Comparison of ENCODE assay signal across 20 cellular contexts in genomic region chr12:120741476-120742206, GRCh38.
"Had no signal": no experiment of that assay in that cellular context is flagged by ENCODE, and none has a peak within 500 bp of the region (broad histone marks: within the 10 kb centered on the region; RNA-seq: fewer than 3 reads in every experiment).

No MANE protein-coding gene starts in this region.

- H3K27ac ChIP-seq: sigmoid colon, tibial artery had no signal

- H3K9me3 Mint-ChIP-seq: activated B cell treated with CpG ODN at 0.5 μM for 24 hours; activated CD4-positive, alpha-beta memory T cell treated with anti-CD3 and anti-CD28 coated beads for 36 hours; activated naive CD4-positive, alpha-beta T cell treated with anti-CD3 and anti-CD28 coated beads for 36 hours; activated naive CD8-positive, alpha-beta T cell treated with anti-CD3 and anti-CD28 coated beads, Interleukin-2, amount 10 ng/mL, durations not matched to agents 7 days and 5 days; activated T-cell treated with anti-CD3 and anti-CD28 coated beads, Interleukin-2, amount 50 U/mL, for 72 hours; memory B cell; nephron; stimulated activated naive CD8-positive, alpha-beta T cell treated with anti-CD3 and anti-CD28 coated beads, Interleukin-15, Interleukin-2, amounts not matched to agents 100 ng/mL and 50 ng/mL, for 24 hours had no signal

- ATAC-seq: activated T-cell treated with anti-CD3 and anti-CD28 coated beads, Interleukin-2, amount 50 U/mL, for 72 hours; T-helper 17 cell had no signal

- H3K4me1 Mint-ChIP-seq: activated B cell treated with CpG ODN at 0.5 μM for 24 hours; activated naive CD8-positive, alpha-beta T cell treated with anti-CD3 and anti-CD28 coated beads, Interleukin-2, amount 10 ng/mL, durations not matched to agents 7 days and 5 days; memory B cell; T-helper 17 cell had no signal

- H3K4me3 ChIP-seq: sigmoid colon, tibial artery had no signal

- H3K27me3 Mint-ChIP-seq: activated B cell treated with CpG ODN at 0.5 μM for 24 hours; activated CD4-positive, alpha-beta memory T cell treated with anti-CD3 and anti-CD28 coated beads for 36 hours; activated naive CD8-positive, alpha-beta T cell treated with anti-CD3 and anti-CD28 coated beads, Interleukin-2, amount 10 ng/mL, durations not matched to agents 7 days and 5 days; stimulated activated naive CD8-positive, alpha-beta T cell treated with anti-CD3 and anti-CD28 coated beads, Interleukin-15, Interleukin-2, amounts not matched to agents 100 ng/mL and 50 ng/mL, for 24 hours; T-helper 17 cell had no signal

- DNase-seq: activated B cell treated with CpG ODN at 0.5 μM for 24 hours; activated CD4-positive, alpha-beta memory T cell treated with anti-CD3 and anti-CD28 coated beads for 36 hours; activated CD4-positive, alpha-beta T cell treated with anti-CD3 and anti-CD28 coated beads for 4 hours; activated effector memory CD4-positive, alpha-beta T cell treated with Interleukin-2 at 50 U/mL for 16 hours; activated naive CD4-positive, alpha-beta T cell treated with anti-CD3 and anti-CD28 coated beads for 36 hours; activated naive CD8-positive, alpha-beta T cell treated with anti-CD3 and anti-CD28 coated beads, Interleukin-2, amount 10 ng/mL, durations not matched to agents 7 days and 5 days; activated T-cell treated with anti-CD3 and anti-CD28 coated beads, Interleukin-2, amount 50 U/mL, for 72 hours; amniotic stem cell; cerebellar nuclear complex; cortex of kidney; sigmoid colon; stimulated activated CD4-positive, alpha-beta T cell treated with anti-CD3 and anti-CD28 coated beads, Interleukin-12 subunit alpha, Interleukin-12 subunit beta, amount 100 ng/mL, for 4 hours; substantia nigra; T-helper 17 cell; tibial artery had no signal

- FAIRE-seq: bronchial epithelial cell, endometrium had no signal

- H3K27me3 ChIP-seq: sigmoid colon, tibial artery had no signal

- H3K4me3 Mint-ChIP-seq: activated B cell treated with CpG ODN at 0.5 μM for 24 hours; activated CD4-positive, alpha-beta memory T cell treated with anti-CD3 and anti-CD28 coated beads for 36 hours; activated naive CD4-positive, alpha-beta T cell treated with anti-CD3 and anti-CD28 coated beads for 36 hours; activated naive CD8-positive, alpha-beta T cell treated with anti-CD3 and anti-CD28 coated beads, Interleukin-2, amount 10 ng/mL, durations not matched to agents 7 days and 5 days; activated T-cell treated with anti-CD3 and anti-CD28 coated beads, Interleukin-2, amount 50 U/mL, for 72 hours; memory B cell; nephron; stimulated activated naive CD8-positive, alpha-beta T cell treated with anti-CD3 and anti-CD28 coated beads, Interleukin-15, Interleukin-2, amounts not matched to agents 100 ng/mL and 50 ng/mL, for 24 hours; T-helper 17 cell had no signal

- H3K4me1 ChIP-seq: sigmoid colon, tibial artery had no signal

- H3K9me3 ChIP-seq: sigmoid colon, tibial artery had no signal

- H3K27ac Mint-ChIP-seq: activated B cell treated with CpG ODN at 0.5 μM for 24 hours; activated CD4-positive, alpha-beta memory T cell treated with anti-CD3 and anti-CD28 coated beads for 36 hours; activated naive CD4-positive, alpha-beta T cell treated with anti-CD3 and anti-CD28 coated beads for 36 hours; activated naive CD8-positive, alpha-beta T cell treated with anti-CD3 and anti-CD28 coated beads, Interleukin-2, amount 10 ng/mL, durations not matched to agents 7 days and 5 days; activated T-cell treated with anti-CD3 and anti-CD28 coated beads, Interleukin-2, amount 50 U/mL, for 72 hours; memory B cell; nephron; stimulated activated naive CD8-positive, alpha-beta T cell treated with anti-CD3 and anti-CD28 coated beads, Interleukin-15, Interleukin-2, amounts not matched to agents 100 ng/mL and 50 ng/mL, for 24 hours; T-helper 17 cell had no signal

- H3K36me3 Mint-ChIP-seq: activated CD4-positive, alpha-beta memory T cell treated with anti-CD3 and anti-CD28 coated beads for 36 hours; activated naive CD8-positive, alpha-beta T cell treated with anti-CD3 and anti-CD28 coated beads, Interleukin-2, amount 10 ng/mL, durations not matched to agents 7 days and 5 days; memory B cell had no signal
